Comparison of ENCODE assay signal across 9 cellular contexts in genomic region chr16:79509221-79509631, GRCh38.
DNase-seq lines count a peak whose midpoint lies in the region; ATAC-seq and TF ChIP-seq lines count a peak whose summit lies in the region.
"Had no signal": no experiment of that assay in that cellular context is flagged by ENCODE, and none has a peak within 500 bp of the region (broad histone marks: within the 10 kb centered on the region; RNA-seq: fewer than 3 reads in every experiment).

No MANE protein-coding gene starts in this region.

- H3K36me3 Mint-ChIP-seq in MCF 10A (ENCODE audit: insufficient read depth, unreplicated experiment), result no peaks in the 10 kb centered on the region
- H3K36me3 Mint-ChIP-seq in activated naive CD4-positive, alpha-beta T cell treated with anti-CD3 and anti-CD28 coated beads, Interleukin-2, amount 50 U/mL, for 72 hours, result no peaks in the 10 kb centered on the region
- no peaks in the 10 kb centered on the region for H3K36me3 Mint-ChIP-seq in CD4-positive, alpha-beta T cell (ENCODE audit: low read depth)

- H3K9me3 ChIP-seq in breast epithelium, result no peaks in the 10 kb centered on the region
- no peaks in the 10 kb centered on the region for H3K9me3 ChIP-seq in adrenal gland (replicated peaks in 1 of 3)
- H3K9me3 ChIP-seq in left lung, result no peaks in the 10 kb centered on the region
- no peaks in the 10 kb centered on the region for H3K9me3 ChIP-seq in aorta (ENCODE audit: control insufficient read depth, low read length)
- no peaks in the 10 kb centered on the region for H3K9me3 ChIP-seq in CD4-positive, alpha-beta T cell (ENCODE audit: control insufficient read depth, low read length)

- 63 to 82% (median 71%) methylated on average over 5 to 9 of the region's 9 CpGs for WGBS in adrenal gland, 4 donors
- 4 to 5% methylated on average over 9 of the region's 9 CpGs for WGBS in aorta, 2 donors

- TF ChIP-seq POLR2A in breast epithelium (IDR thresholded peaks at IDR 0.05) (no peak), adrenal gland (IDR thresholded peaks at IDR 0.05) (no peak)

- POLR2A ChIA-PET in MCF 10A (lab: Yijun Ruan, JAX), result no interaction called here
- POLR2A ChIA-PET in CD4-positive, alpha-beta T cell (lab: Charles Lee), result no interaction called here

- H3K4me3 Mint-ChIP-seq in MCF 10A (ENCODE audit: unreplicated experiment), result no peak overlapping the region
- H3K4me3 Mint-ChIP-seq in CD4-positive, alpha-beta T cell, result no peak overlapping the region

- no peaks in the 10 kb centered on the region for H3K27me3 ChIP-seq in breast epithelium
- H3K27me3 ChIP-seq in adrenal gland, result no peaks in the 10 kb centered on the region
- H3K27me3 ChIP-seq in left lung, result no peaks in the 10 kb centered on the region
- H3K27me3 ChIP-seq in aorta (ENCODE audit: control insufficient read depth in 1 of 2, insufficient read depth in 2 of 2, low read length in 1 of 2), result no peaks in the 10 kb centered on the region
- H3K27me3 ChIP-seq in CD4-positive, alpha-beta T cell (ENCODE audit: control insufficient read depth, insufficient read depth, low read length), result no peaks in the 10 kb centered on the region

- no peaks in the 10 kb centered on the region for H3K9me3 Mint-ChIP-seq in MCF 10A (ENCODE audit: unreplicated experiment)
- H3K9me3 Mint-ChIP-seq in activated naive CD4-positive, alpha-beta T cell treated with anti-CD3 and anti-CD28 coated beads, Interleukin-2, amount 50 U/mL, for 72 hours, result no peaks in the 10 kb centered on the region
- peaks cover 2% of the 10 kb centered on the region for H3K9me3 Mint-ChIP-seq in CD4-positive, alpha-beta T cell

- intact Hi-C loops in breast epithelium (cut with DNase I; ENCODE audit: low total_unique reads) (no loop called here), MCF 10A (cut with micrococcal nuclease) (no loop called here), adrenal gland (cut with DNase I) (no loop called here), left lung (cut with DNase I) (no loop called here), aorta (cut with DNase I) (no loop called here)
- intact Hi-C loops in CD4-positive, alpha-beta T cell (cut with DNase I, micrococcal nuclease), result no loop called here

- DNase-seq in breast epithelium (ENCODE audit: low spot score in 2 of 2) (peak; percentile 52 to 81), MCF 10A (ENCODE audit: unreplicated experiment) (no peak), adrenal gland (peak; percentile 17 to 60 (median 34)), left lung (peak; percentile 56 to 65), aorta (peak; percentile 80 to 83)
- DNase-seq in activated naive CD4-positive, alpha-beta T cell treated with anti-CD3 and anti-CD28 coated beads, Interleukin-2, amount 50 U/mL, for 72 hours (ENCODE audit: low spot score in 2 of 2), result no peak
- DNase-seq in CD4-positive, alpha-beta T cell, result no peak
- DNase-seq: NCI-H187 treated with DMSO at 0.1 percent for 48 hours had no signal

- TF ChIP-seq CTCF in breast epithelium (IDR thresholded peaks at IDR 0.05) (no peak), MCF 10A (IDR thresholded peaks at IDR 0.05; ENCODE audit: unreplicated experiment) (no peak), adrenal gland (IDR thresholded peaks at IDR 0.05) (no peak), left lung (IDR thresholded peaks at IDR 0.05) (no peak)
- TF ChIP-seq CTCF in CD4-positive, alpha-beta T cell (IDR thresholded peaks at IDR 0.05), result no peak

- ATAC-seq in left lung (peak; percentile 74), aorta (ENCODE audit: low FRiP score) (peak; percentile 73), GM21576 (IDR thresholded peaks at IDR 0.05; ENCODE audit: unreplicated experiment) (no peak)
- no peak for ATAC-seq in activated naive CD4-positive, alpha-beta T cell treated with anti-CD3 and anti-CD28 coated beads, Interleukin-2, amount 50 U/mL, for 72 hours
- ATAC-seq in CD4-positive, alpha-beta T cell (ENCODE audit: poor library complexity), result no peak

- peaks cover 51% of the 10 kb centered on the region for H3K27me3 Mint-ChIP-seq in MCF 10A (ENCODE audit: insufficient read depth, unreplicated experiment)
- peaks cover 5% of the 10 kb centered on the region for H3K27me3 Mint-ChIP-seq in CD4-positive, alpha-beta T cell

- H3K36me3 ChIP-seq in breast epithelium (no peaks in the 10 kb centered on the region), adrenal gland (replicated peaks in 1 of 2) (no peaks in the 10 kb centered on the region), left lung (no peaks in the 10 kb centered on the region), aorta (ENCODE audit: control insufficient read depth in 1 of 2, insufficient read depth in 2 of 2, low read length in 1 of 2) (no peaks in the 10 kb centered on the region)

- H3K27ac Mint-ChIP-seq in MCF 10A (ENCODE audit: low read depth, unreplicated experiment), result no peak overlapping the region
- no peak overlapping the region for H3K27ac Mint-ChIP-seq in activated naive CD4-positive, alpha-beta T cell treated with anti-CD3 and anti-CD28 coated beads, Interleukin-2, amount 50 U/mL, for 72 hours
- H3K27ac Mint-ChIP-seq in CD4-positive, alpha-beta T cell, result no peak overlapping the region

- H3K4me1 Mint-ChIP-seq in MCF 10A (ENCODE audit: insufficient read depth, unreplicated experiment), result no peaks in the 10 kb centered on the region
- no peaks in the 10 kb centered on the region for H3K4me1 Mint-ChIP-seq in CD4-positive, alpha-beta T cell (ENCODE audit: low read depth)

- H3K4me1 ChIP-seq in breast epithelium (no peaks in the 10 kb centered on the region), adrenal gland (replicated peaks in 1 of 2) (peaks cover 0 to 4% of the 10 kb centered on the region in 2 donors), left lung (peaks cover 0 to 11% of the 10 kb centered on the region in 2 donors), aorta (ENCODE audit: control insufficient read depth in 1 of 2, insufficient read depth in 2 of 2, low read length in 2 of 2) (peaks cover 2 to 3% of the 10 kb centered on the region in 2 donors)

- BruUV-seq in MCF 10A (replicated peaks; lab: Mats Ljungman, UMichigan), result no TSS peak

- CTCF ChIA-PET in MCF 10A (lab: Yijun Ruan, JAX), result no interaction called here
- CTCF ChIA-PET in CD4-positive, alpha-beta T cell (lab: Charles Lee), result no interaction called here

- H3K4me3 ChIP-seq in breast epithelium, result no peak overlapping the region
- H3K4me3 ChIP-seq in adrenal gland, result no peak overlapping the region
- no peak overlapping the region for H3K4me3 ChIP-seq in left lung
- H3K4me3 ChIP-seq in aorta (ENCODE audit: low read length in 2 of 2), result no peak overlapping the region

- peak overlapping the region; percentile 40 to 72 for H3K27ac ChIP-seq in breast epithelium
- H3K27ac ChIP-seq in adrenal gland, result peak overlapping the region in 2 of 5 donors; percentile 8 to 72
- peak overlapping the region in 1 of 2 donors; percentile 31 for H3K27ac ChIP-seq in left lung
- peak overlapping the region in 1 of 2 donors; percentile 49 for H3K27ac ChIP-seq in aorta (ENCODE audit: low read depth in 1 of 2, low read length in 2 of 2)
- H3K27ac ChIP-seq in CD4-positive, alpha-beta T cell (ENCODE audit: low read depth, low read length), result no peak overlapping the region

Comparison
In these comparisons a context has a peak if more than half of its experiments do, and no peak if none do; other contexts are left out.
1. DNase-seq: peak in breast epithelium (2 of 2), adrenal gland (7 of 7), left lung (2 of 2) and aorta (2 of 2); none in MCF 10A (single experiment), activated naive CD4-positive, alpha-beta T cell treated with anti-CD3 and anti-CD28 coated beads, Interleukin-2, amount 50 U/mL, for 72 hours (0 of 2) and CD4-positive, alpha-beta T cell (0 of 10).
2. ATAC-seq: peak in left lung (single experiment) and aorta (single experiment); none in GM21576 (single experiment), activated naive CD4-positive, alpha-beta T cell treated with anti-CD3 and anti-CD28 coated beads, Interleukin-2, amount 50 U/mL, for 72 hours (0 of 2) and CD4-positive, alpha-beta T cell (single experiment).